ENCODE assay signal across 8 cellular contexts in genomic region chr2:143161982-143162837, GRCh38. TPM values are rescaled to one million over a fixed set of nuclear protein-coding genes. Genes with fewer than 3 reads are reported as not detected.
DNase-seq lines count a peak whose midpoint lies in the region; ATAC-seq, FAIRE-seq and TF ChIP-seq lines count a peak whose summit lies in the region.

No MANE protein-coding gene starts in this region.

- H3K4me3 ChIP-seq in adrenal gland = no peak overlapping the region

- in situ Hi-C loops in SK-MEL-5 (cut with HindIII; ENCODE audit: low pct_unique_long_range_greater_than_20kb, low sequenced_read_pairs) = no loop called here

- WGBS in adrenal gland, 4 donors = 30 to 46% (median 32%) methylated on average over 12 of the region's 12 CpGs

- DNase-seq in EL (peak; percentile 31), HTR-8/SVneo (ENCODE audit: insufficient read length, low spot score) (peak; percentile 10), SK-MEL-5 (ENCODE audit: low read depth, low spot score) (peak; percentile 72), adrenal gland (peak; percentile 43 to 80 (median 56)), inferior parietal cortex (ENCODE audit: extremely low spot score) (peak; percentile 67), ureter (ENCODE audit: low spot score) (no peak)
- peak; percentile 10 for DNase-seq in stimulated activated CD4-positive, alpha-beta T cell treated with anti-CD3 and anti-CD28 coated beads, Interleukin-1b, Interleukin-23, amount 100 ng/mL, for 1 hour (ENCODE audit: low read depth in 2 of 2)

- peak; percentile 40 to 73 (median 56) for TF ChIP-seq CTCF in adrenal gland (IDR thresholded peaks at IDR 0.05)

- H3K36me3 ChIP-seq in adrenal gland (replicated peaks in 1 of 2) = no peaks in the 10 kb centered on the region

- intact Hi-C loops in adrenal gland (cut with DNase I) = no loop called here

- H3K27me3 ChIP-seq in adrenal gland = no peaks in the 10 kb centered on the region

- ATAC-seq in GM21390 (IDR thresholded peaks at IDR 0.05; ENCODE audit: unreplicated experiment) = peak; percentile 74

- no peak overlapping the region for H3K27ac ChIP-seq in adrenal gland

- no peak for TF ChIP-seq POLR2A in adrenal gland (IDR thresholded peaks at IDR 0.05)

- no peaks in the 10 kb centered on the region for H3K9me3 ChIP-seq in adrenal gland (replicated peaks in 1 of 3)

- no peak for FAIRE-seq in HTR-8/SVneo (lab: Jason Lieb, UNC)

- H3K4me1 ChIP-seq in adrenal gland (replicated peaks in 1 of 2) = peaks cover 0 to 19% of the 10 kb centered on the region in 2 donors

RNA-seq across cellular contexts. Expression of gene ARHGAP15, which starts 33.0 kb away (rescaled TPM):
- total RNA-seq in SK-MEL-5 (2014; rRNA removed; shearing (Covaris generic)) = 0.71 and 2.4 TPM in 2 replicates
- 0.64 TPM in 1 of 2 replicates, not detected in the other for polyA plus RNA-seq in SK-MEL-5 (2015; cell fraction: cytosol; rRNA removed)
- not detected in 2 replicates for polyA plus RNA-seq in SK-MEL-5 (2015; cell fraction: nucleus; rRNA removed)
- total RNA-seq in adrenal gland (10 to 100 TPM in 5 of 8 donors, 1 to 10 TPM in 3; 4.7 to 33.8 (median 10.6) TPM), ureter (12.4 TPM)
- 10 to 100 TPM in 1 of 3 donors, 1 to 10 TPM in 2; 7.5 to 13.0 (median 8.3) TPM for polyA plus RNA-seq in adrenal gland
